17 cellular contexts compared by ENCODE assay signal in genomic region chr10:24571870-24572450, GRCh38.
"Had no signal": no experiment of that assay in that cellular context is flagged by ENCODE, and none has a peak within 500 bp of the region (broad histone marks: within the 10 kb centered on the region; RNA-seq: fewer than 3 reads in every experiment).

No MANE protein-coding gene starts in this region.

- H3K9me3 ChIP-seq: spleen, tibial artery, upper lobe of left lung, vagina had no signal

- H3K79me2 ChIP-seq: hepatocyte had no signal

- H3K4me1 ChIP-seq: foreskin keratinocyte, spleen, tibial artery, upper lobe of left lung, vagina had no signal

- FAIRE-seq: kidney had no signal

- H3K27ac ChIP-seq: foreskin keratinocyte, hepatocyte, spleen, tibial artery, upper lobe of left lung, vagina had no signal

- DNase-seq: foreskin keratinocyte; head of caudate nucleus; kidney; left colon; mammary epithelial cell; naive thymus-derived CD4-positive, alpha-beta T cell; nephron progenitor cell; spleen; stimulated activated CD4-positive, alpha-beta T cell treated with anti-CD3 and anti-CD28 coated beads, Interleukin-15, amount 100 ng/mL, for 24 hours; stimulated activated CD4-positive, alpha-beta T cell treated with anti-CD3 and anti-CD28 coated beads, Interleukin-1b, Interleukin-23, amount 100 ng/mL, for 48 hours; stimulated activated CD4-positive, alpha-beta T cell treated with anti-CD3 and anti-CD28 coated beads, Interleukin-4, amount 100 ng/mL, for 24 hours; tibial artery; upper lobe of left lung had no signal

- ATAC-seq: foreskin keratinocyte; left colon; naive thymus-derived CD4-positive, alpha-beta T cell; sciatic nerve; stimulated activated memory B cell treated with anti-CD40 and anti-IgM and Interleukin-4, amounts not matched to agents 10 μg/mL and 1 μg/mL and 100 μg/mL, for 72 hours had no signal

- H2AFZ ChIP-seq: hepatocyte had no signal

- H3K27me3 ChIP-seq: hepatocyte, upper lobe of left lung, vagina had no signal

- H3K4me3 ChIP-seq: hepatocyte, spleen, tibial artery, upper lobe of left lung, vagina had no signal

- H3K4me2 ChIP-seq: hepatocyte had no signal

- H3K36me3 ChIP-seq: spleen, tibial artery, upper lobe of left lung, vagina had no signal
